ENCODE assay signal across 21 cellular contexts in genomic region chr20:2973574-2973973, GRCh38.
"Had no signal": no experiment of that assay in that cellular context is flagged by ENCODE, and none has a peak within 500 bp of the region (broad histone marks: within the 10 kb centered on the region; RNA-seq: fewer than 3 reads in every experiment).

No MANE protein-coding gene starts in this region.

- H3K27ac ChIP-seq: colonic mucosa, foreskin keratinocyte, left ventricle myocardium inferior, lower lobe of right lung, ovary, suprapubic skin, thyroid gland, upper lobe of left lung, uterus had no signal

- H3K4me1 Mint-ChIP-seq: nephron had no signal

- H3K4me1 ChIP-seq: colonic mucosa, foreskin keratinocyte, left ventricle myocardium inferior, lower lobe of right lung, suprapubic skin, thyroid gland, upper lobe of left lung, uterus had no signal

- H3K27ac Mint-ChIP-seq: memory B cell; naive B cell; nephron; stimulated activated effector memory CD8-positive, alpha-beta T cell treated with anti-CD3 and anti-CD28 coated beads, Interleukin-12 subunit alpha, Interleukin-12 subunit beta, amount 100 ng/mL, for 72 hours had no signal

- H3K9me3 ChIP-seq: colonic mucosa, left ventricle myocardium inferior, lower lobe of right lung, ovary, suprapubic skin, thyroid gland, upper lobe of left lung, uterus had no signal

- ATAC-seq: foreskin keratinocyte; left cardiac atrium; lower lobe of right lung; right cardiac atrium; stimulated activated effector memory CD8-positive, alpha-beta T cell treated with anti-CD3 and anti-CD28 coated beads, Interleukin-12 subunit alpha, Interleukin-12 subunit beta, amount 100 ng/mL, for 72 hours; stimulated activated naive CD8-positive, alpha-beta T cell treated with anti-CD3 and anti-CD28 coated beads, Interleukin-15, Interleukin-2, amounts not matched to agents 100 U/mL and 50 U/mL, for 24 hours had no signal

- H3K36me3 ChIP-seq: colonic mucosa, lower lobe of right lung, ovary, thyroid gland, uterus had no signal

- H3K4me3 ChIP-seq: colonic mucosa, left ventricle myocardium inferior, lower lobe of right lung, ovary, suprapubic skin, thyroid gland, upper lobe of left lung, uterus had no signal

- H3K4me3 Mint-ChIP-seq: memory B cell; naive B cell; nephron; stimulated activated effector memory CD8-positive, alpha-beta T cell treated with anti-CD3 and anti-CD28 coated beads, Interleukin-12 subunit alpha, Interleukin-12 subunit beta, amount 100 ng/mL, for 72 hours had no signal

- DNase-seq: colonic mucosa; dermis blood vessel endothelial cell; foreskin keratinocyte; kidney; left cardiac atrium; left ventricle myocardium inferior; lower lobe of right lung; midbrain; naive B cell; ovary; right cardiac atrium; stimulated activated CD4-positive, alpha-beta T cell treated with anti-CD3 and anti-CD28 coated beads, Interleukin-4, amount 100 ng/mL, for 1 hour; stimulated activated CD8-positive, alpha-beta memory T cell treated with anti-CD3 and anti-CD28 coated beads, Interleukin-4, amount 100 ng/mL, for 48 hours; stimulated activated naive CD8-positive, alpha-beta T cell treated with anti-CD3 and anti-CD28 coated beads, Interleukin-15, Interleukin-2, amounts not matched to agents 100 U/mL and 50 U/mL, for 24 hours; thyroid gland; upper lobe of left lung; uterus had no signal

- H3K9me3 Mint-ChIP-seq: memory B cell; naive B cell; nephron; stimulated activated effector memory CD8-positive, alpha-beta T cell treated with anti-CD3 and anti-CD28 coated beads, Interleukin-12 subunit alpha, Interleukin-12 subunit beta, amount 100 ng/mL, for 72 hours had no signal

- H3K27me3 Mint-ChIP-seq: memory B cell, naive B cell had no signal

- H3K27me3 ChIP-seq: colonic mucosa, foreskin keratinocyte, ovary, suprapubic skin, thyroid gland, upper lobe of left lung, uterus had no signal
